Comparison of ENCODE assay signal across 9 cellular contexts in genomic region chr6:80205404-80205803, GRCh38.
"Had no signal": no experiment of that assay in that cellular context is flagged by ENCODE, and none has a peak within 500 bp of the region (broad histone marks: within the 10 kb centered on the region; RNA-seq: fewer than 3 reads in every experiment).

No MANE protein-coding gene starts in this region.

- DNase-seq: GM23248, GOT3, H7, HFFc6 had no signal

- H3K9me3 Mint-ChIP-seq: HFFc6, IgD-negative memory B cell had no signal

- H3K36me3 ChIP-seq: HAP-1 had no signal

- H3K9me3 ChIP-seq: HAP-1 had no signal

- H3K4me3 ChIP-seq: GM23248, HAP-1 had no signal

- H3K27ac ChIP-seq: GM23248, HL-60 had no signal

- H3K27ac Mint-ChIP-seq: HFFc6, IgD-negative memory B cell had no signal

- H2AFZ ChIP-seq: GM23248 had no signal

- H3K27me3 Mint-ChIP-seq: IgD-negative memory B cell had no signal

- H3K4me3 Mint-ChIP-seq: HFFc6, IgD-negative memory B cell had no signal

- H3K4me1 ChIP-seq: HAP-1 had no signal

- H3K9ac ChIP-seq: GM23248 had no signal

- ATAC-seq: HCT116, HepG2 had no signal
